12 cellular contexts compared by ENCODE assay signal in the genomic region with DNA sequence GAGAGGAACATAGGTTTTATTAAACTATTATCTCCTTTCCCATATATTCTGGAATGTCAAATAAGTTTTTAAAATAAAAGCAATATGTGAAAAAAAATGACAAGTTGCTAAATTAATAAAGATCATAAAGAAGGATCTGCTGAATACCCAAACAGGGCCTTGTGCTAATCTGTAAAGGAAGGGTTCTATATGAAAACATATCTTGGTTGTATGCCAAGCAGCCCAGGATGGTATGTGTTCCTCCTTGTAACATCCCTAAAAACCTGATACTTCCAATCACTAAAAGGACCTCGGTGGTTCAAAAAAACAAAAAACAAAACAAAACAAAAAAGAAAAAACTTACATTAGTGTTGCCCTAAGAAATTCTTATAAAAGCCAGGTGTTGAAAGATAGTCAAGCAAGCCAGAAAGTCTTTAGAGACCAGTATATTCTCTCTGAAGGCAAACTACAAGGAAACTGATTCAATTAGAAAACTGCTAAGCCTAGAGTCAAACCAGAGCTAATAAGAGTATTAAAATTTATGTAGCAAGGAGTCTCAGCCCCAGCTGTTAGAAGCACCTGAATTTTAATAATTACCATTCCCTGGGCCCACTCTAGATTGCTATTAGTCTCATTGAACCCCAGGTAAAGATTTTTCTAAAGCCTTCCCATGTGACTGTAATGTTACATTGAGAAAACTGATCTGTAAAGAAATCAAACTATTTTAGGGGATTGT.
DNase-seq lines count a peak whose midpoint lies in the region; ATAC-seq and TF ChIP-seq lines count a peak whose summit lies in the region.
"Had no signal": no experiment of that assay in that cellular context is flagged by ENCODE, and none has a peak within 500 bp of the region (broad histone marks: within the 10 kb centered on the region; RNA-seq: fewer than 3 reads in every experiment).

No MANE protein-coding gene starts in this region.

- H3K36me3 ChIP-seq in A673 (ENCODE audit: insufficient read depth, low read length, poor library complexity, severe bottlenecking): no peaks in the 10 kb centered on the region

- no peaks in the 10 kb centered on the region for H3K27me3 ChIP-seq in A673 (replicated peaks; ENCODE audit: insufficient read depth, low read depth, low read length, poor library complexity)

- intact Hi-C loops in A673 (cut with micrococcal nuclease; ENCODE audit: unreplicated experiment): loop anchor here (5.0 kb wide), 3 partner anchors 52 to 878 kb away; a partner anchor contains a TSS

- CTCF ChIA-PET in A673 (lab: Charles Lee): interaction anchor here (0.6 to 1.4 kb wide), 2 partner anchors 11 to 93 kb away, joined by 7 to 10 read pairs; no protein-coding TSS in a partner anchor

- POLR2A ChIA-PET in A673 (lab: Charles Lee; ENCODE audit: low non-redundant PET): interaction anchor here (0.7 to 2.3 kb wide), 4 partner anchors 12 to 1597 kb away, joined by 3 to 9 read pairs (median 4); a partner anchor contains a TSS

- DNase-seq in A673 (ENCODE audit: low spot score): peak; percentile 55
- DNase-seq in GM12864 (ENCODE audit: low read depth): no peak
- peak; percentile 38 for DNase-seq in RPMI7951 (ENCODE audit: low read depth)
- no peak for DNase-seq in foreskin fibroblast
- DNase-seq in activated T-cell treated with anti-CD3 and anti-CD28 coated beads, Interleukin-2, amount 50 U/mL, for 1 hour: no peak
- DNase-seq: activated CD4-positive, CD25-positive, alpha-beta regulatory T cell; kidney; NCI-H1092; occipital lobe had no signal

- TF ChIP-seq CTCF in A673 (conservative IDR thresholded peaks at IDR 0.05; ENCODE audit: low read depth, low read length) (no peak), GM12864 (IDR thresholded peaks at IDR 0.05; ENCODE audit: low read depth, low read length, missing control alignments) (no peak), foreskin fibroblast (IDR thresholded peaks at IDR 0.05; ENCODE audit: low read depth, low read length) (no peak)

- H3K9me3 ChIP-seq in A673 (ENCODE audit: low read depth, low read length, poor library complexity, severe bottlenecking): no peaks in the 10 kb centered on the region

- no TSS peak for BruUV-seq in A673 (replicated peaks; lab: Mats Ljungman, UMichigan)

- peak overlapping the region; percentile 66 for H3K4me3 ChIP-seq in A673 (ENCODE audit: low read depth, low read length, poor library complexity, severe bottlenecking)
- peak overlapping the region; percentile 79; the same call in 1 of the 2 replicates for H3K4me3 ChIP-seq in GM12864 (ENCODE audit: low read depth, low read length)
- peak overlapping the region; percentile 55 to 61 for H3K4me3 ChIP-seq in foreskin fibroblast (ENCODE audit: low read depth in 1 of 2, low read length in 2 of 2)

- ATAC-seq in HG02610 (IDR thresholded peaks at IDR 0.05; ENCODE audit: unreplicated experiment) (no peak), HG03439 (IDR thresholded peaks at IDR 0.05; ENCODE audit: unreplicated experiment) (no peak), GM21390 (IDR thresholded peaks at IDR 0.05; ENCODE audit: unreplicated experiment) (no peak)

- peaks cover 12% of the 10 kb centered on the region for H3K4me1 ChIP-seq in A673 (ENCODE audit: insufficient read depth, low read length, poor library complexity, severe bottlenecking)

- peak overlapping the region; percentile 94 for H3K27ac ChIP-seq in A673 (ENCODE audit: low read depth, low read length, poor library complexity, severe bottlenecking)

Comparison
In these comparisons a context has a peak if more than half of its experiments do, and no peak if none do; other contexts are left out.
1. DNase-seq: peak in A673 (single experiment) and RPMI7951 (single experiment); none in GM12864 (single experiment), foreskin fibroblast (0 of 2) and activated T-cell treated with anti-CD3 and anti-CD28 coated beads, Interleukin-2, amount 50 U/mL, for 1 hour (single experiment).
2. Peak in every context shown above with its lines, with median percentiles within 50 percentile points of each other: H3K4me3 ChIP-seq.